In genomic region chr7:106774213-106774767, GRCh38 we compare ENCODE assay signal across 1 cellular context.
TF ChIP-seq lines count a peak whose summit lies in the region.

No MANE protein-coding gene starts in this region.

TF ChIP-seq in K562, 482 proteins besides CTCF, POLR2A, EP300 and RAD21 (continued from another document and continues in another):
- no peak for TF ChIP-seq CBX8 (IDR thresholded peaks at IDR 0.05; ENCODE audit: borderline replicate concordance, extremely low read depth, low read depth, low read length, poor library complexity, severe bottlenecking)
- no peak for TF ChIP-seq HSF4 (CRISPR knock-in tag; IDR thresholded peaks at IDR 0.05; ENCODE audit: borderline replicate concordance)
- TF ChIP-seq HMG20B (CRISPR knock-in tag; IDR thresholded peaks at IDR 0.05), result no peak
- TF ChIP-seq BCLAF1 (IDR thresholded peaks at IDR 0.05; ENCODE audit: borderline replicate concordance in 1 of 2, control insufficient read depth in 1 of 2, low read depth in 2 of 2, low read length in 1 of 2), result 0 out of 4 replicates have a peak, but pooled peaks of 1 of the 2 experiments have one; percentile 16
- TF ChIP-seq CHAMP1 (IDR thresholded peaks at IDR 0.05), result peak; percentile 41; the same call in 1 of the 2 replicates
- TF ChIP-seq CBFA2T3 (IDR thresholded peaks at IDR 0.05), result no peak
- TF ChIP-seq KHSRP (IDR thresholded peaks at IDR 0.05), result no peak
- TF ChIP-seq CHD2 (IDR thresholded peaks at IDR 0.05; ENCODE audit: low read depth, low read length), result no peak
- no peak; the same call in 1 of the 2 replicates for TF ChIP-seq DDX20 (tag; IDR thresholded peaks at IDR 0.05; ENCODE audit: low read depth)
- TF ChIP-seq HOMEZ (CRISPR knock-in tag; IDR thresholded peaks at IDR 0.05), result 0 out of 2 replicates have a peak, but pooled peaks have one; percentile 71
- TF ChIP-seq RNF2 (IDR thresholded peaks at IDR 0.05), result no peak
- no peak for TF ChIP-seq ILK (tag; IDR thresholded peaks at IDR 0.05; ENCODE audit: borderline replicate concordance, low read depth)
- TF ChIP-seq ZNF589 (CRISPR knock-in tag; IDR thresholded peaks at IDR 0.05; ENCODE audit: low read depth), result no peak
- no peak for TF ChIP-seq MTA1 (IDR thresholded peaks at IDR 0.05; ENCODE audit: borderline replicate concordance)
- TF ChIP-seq TCF15 (CRISPR knock-in tag; IDR thresholded peaks at IDR 0.05), result peak; percentile 83; the same call in 1 of the 2 replicates
- no peak for TF ChIP-seq NCOR1 (IDR thresholded peaks at IDR 0.05)
- no peak for TF ChIP-seq RBM39 (optimal IDR thresholded peaks at IDR 0.05; ENCODE audit: low read depth, low read length)
- no peak for TF ChIP-seq FOXJ3 (CRISPR knock-in tag; IDR thresholded peaks at IDR 0.05)
- TF ChIP-seq SRSF7 (optimal IDR thresholded peaks at IDR 0.05; ENCODE audit: low read depth, low read length), result no peak
- TF ChIP-seq SMARCB1 (IDR thresholded peaks at IDR 0.05; ENCODE audit: insufficient read length, low read depth), result no peak
- TF ChIP-seq HIVEP1 (CRISPR knock-in tag; IDR thresholded peaks at IDR 0.05), result 0 out of 2 replicates have a peak, but pooled peaks have one; percentile 66
- TF ChIP-seq ATF6 (CRISPR knock-in tag; IDR thresholded peaks at IDR 0.05), result no peak
- no peak for TF ChIP-seq TRIM24 (IDR thresholded peaks at IDR 0.05)
- TF ChIP-seq DMBX1 (CRISPR knock-in tag; IDR thresholded peaks at IDR 0.05; ENCODE audit: borderline replicate concordance), result peak; percentile 81; the same call in 1 of the 2 replicates
- TF ChIP-seq ZNF184 (CRISPR knock-in tag; IDR thresholded peaks at IDR 0.05), result no peak
- no peak for TF ChIP-seq MBD1 (CRISPR knock-in tag; IDR thresholded peaks at IDR 0.05)
- TF ChIP-seq POLR2G (IDR thresholded peaks at IDR 0.05; ENCODE audit: low read depth, low read length), result 0 out of 2 replicates have a peak, but pooled peaks have one; percentile 40
- no peak for TF ChIP-seq ZFX (CRISPR knock-in tag; IDR thresholded peaks at IDR 0.05)
- TF ChIP-seq ZNF277 (CRISPR knock-in tag; IDR thresholded peaks at IDR 0.05; ENCODE audit: borderline replicate concordance), result no peak
- no peak for TF ChIP-seq NFYB (IDR thresholded peaks at IDR 0.05; ENCODE audit: extremely low read depth, insufficient read length)
- TF ChIP-seq MCM7 (IDR thresholded peaks at IDR 0.05), result no peak
- TF ChIP-seq ZNF561 (CRISPR knock-in tag; conservative IDR thresholded peaks at IDR 0.05), result 0 out of 2 replicates have a peak, but pooled peaks have one; percentile 55
- no peak for TF ChIP-seq GABPB2 (CRISPR knock-in tag; conservative IDR thresholded peaks at IDR 0.05)
- TF ChIP-seq USF1 (CRISPR knock-in tag; IDR thresholded peaks at IDR 0.05), result no peak
- TF ChIP-seq CHD4 (IDR thresholded peaks at IDR 0.05; ENCODE audit: insufficient read depth, insufficient replicate concordance, low read depth, low read length, poor library complexity, severe bottlenecking), result no peak
- TF ChIP-seq SETDB1 (IDR thresholded peaks at IDR 0.05; ENCODE audit: low read length), result no peak
- peak; percentile 85; the same call in 1 of the 2 replicates for TF ChIP-seq ZNF212 (CRISPR knock-in tag; IDR thresholded peaks at IDR 0.05)
- TF ChIP-seq SFPQ (IDR thresholded peaks at IDR 0.05; ENCODE audit: low read depth, low read length), result no peak
- no peak for TF ChIP-seq GTF2E2 (tag; IDR thresholded peaks at IDR 0.05)
- TF ChIP-seq ASH1L (IDR thresholded peaks at IDR 0.05; ENCODE audit: borderline replicate concordance, low read depth, partially characterized antibody), result no peak
- no peak for TF ChIP-seq CBFB (CRISPR knock-in tag; IDR thresholded peaks at IDR 0.05)
- TF ChIP-seq ZNF395 (CRISPR knock-in tag; IDR thresholded peaks at IDR 0.05), result no peak
- TF ChIP-seq ZNF197 (CRISPR knock-in tag; IDR thresholded peaks at IDR 0.05; ENCODE audit: low read depth), result no peak
- TF ChIP-seq ZEB2 (IDR thresholded peaks at IDR 0.05), result no peak
- TF ChIP-seq KAT2B (IDR thresholded peaks at IDR 0.05; ENCODE audit: low read depth, low read length), result no peak
- TF ChIP-seq CBX1 (IDR thresholded peaks at IDR 0.05; ENCODE audit: low read depth), result no peak
